In the genomic region with DNA sequence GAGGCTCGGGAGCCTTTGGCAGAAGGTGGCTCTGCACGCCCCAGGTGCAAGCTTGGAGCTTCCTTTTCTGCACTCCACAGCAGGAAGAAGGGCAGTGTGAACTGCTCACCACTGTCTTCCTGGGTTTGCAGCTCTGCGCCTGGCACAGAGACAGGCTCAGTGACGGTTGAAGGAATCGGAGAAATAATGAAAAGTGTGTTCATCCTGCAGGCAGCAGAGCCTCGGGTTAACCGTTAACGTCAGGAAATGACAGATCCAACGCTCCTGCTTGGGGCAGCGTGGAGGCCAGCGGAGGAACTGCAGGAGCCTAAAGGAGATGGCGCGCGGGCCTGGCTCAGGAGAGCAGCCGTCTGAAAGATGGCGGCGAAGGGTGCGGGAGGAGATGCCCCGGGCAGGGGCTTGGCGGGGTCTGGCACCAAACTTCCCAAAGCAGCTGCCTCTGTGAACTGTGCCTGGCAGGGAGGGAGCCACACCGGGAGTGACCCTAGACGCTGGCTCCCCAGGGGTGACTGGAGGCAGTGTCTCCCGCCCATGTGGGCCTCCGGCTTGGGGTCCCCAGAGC, we compare ENCODE assay signal across 11 cellular contexts. TPM values are rescaled to one million over a fixed set of nuclear protein-coding genes. Genes with fewer than 3 reads are reported as not detected.
DNase-seq lines count a peak whose midpoint lies in the region; ATAC-seq and TF ChIP-seq lines count a peak whose summit lies in the region.
"Had no signal": no experiment of that assay in that cellular context is flagged by ENCODE, and none has a peak within 500 bp of the region (broad histone marks: within the 10 kb centered on the region; RNA-seq: fewer than 3 reads in every experiment).

No MANE protein-coding gene starts in this region.

- POLR2A ChIA-PET in AG04450 (lab: Yijun Ruan, JAX), result no interaction called here

- in situ Hi-C loops in GM13977 (cut with MboI; ENCODE audit: low pct_unique_long_range_greater_than_20kb, low sequenced_read_pairs, unreplicated experiment), result no loop called here

- peaks cover 2% of the 10 kb centered on the region for H3K27me3 ChIP-seq in AG04450 (ENCODE audit: control insufficient read depth, insufficient read depth, low read length)
- H3K27me3 ChIP-seq: ovary had no signal

- ATAC-seq in GM18867 (IDR thresholded peaks at IDR 0.05; ENCODE audit: unreplicated experiment) (no peak), GM19397 (IDR thresholded peaks at IDR 0.05; ENCODE audit: unreplicated experiment) (no peak), GM18861 (IDR thresholded peaks at IDR 0.05; ENCODE audit: unreplicated experiment) (no peak)

- no peak overlapping the region for H3K27ac ChIP-seq in AG04450 (ENCODE audit: low read depth, low read length)
- H3K27ac ChIP-seq: epithelial cell of prostate, ovary had no signal

- H3K9me3 ChIP-seq in AG04450 (ENCODE audit: control insufficient read depth, insufficient read depth, low read length), result no peaks in the 10 kb centered on the region; the same call in 1 of the 2 replicates
- H3K9me3 ChIP-seq: ovary had no signal

- no peak overlapping the region for H3K4me3 ChIP-seq in AG04450 (ENCODE audit: low read depth, low read length)
- H3K4me3 ChIP-seq: ovary had no signal

- TF ChIP-seq CTCF in AG04450 (IDR thresholded peaks at IDR 0.05; ENCODE audit: low read depth, low read length) (peak; percentile 18; the same call in 1 of the 2 replicates), GM12873 (IDR thresholded peaks at IDR 0.05; ENCODE audit: insufficient read depth, low read depth, low read length, missing control alignments) (peak; percentile 32), GM13977 (IDR thresholded peaks at IDR 0.05; ENCODE audit: extremely low read depth, insufficient read depth, missing control alignments) (no peak)

- DNase-seq in AG04450 (ENCODE audit: low read depth, low spot score) (no peak), kidney tubule cell (ENCODE audit: low spot score) (peak; percentile 85), GM13977 (ENCODE audit: low spot score) (no peak)
- peak; percentile 15 for DNase-seq in activated naive CD4-positive, alpha-beta T cell treated with anti-CD3 and anti-CD28 coated beads, Interleukin-2, amount 50 U/mL, for 16 hours
- DNase-seq: NCI-H510A treated with DMSO at 0.1 percent for 48 hours had no signal

- CTCF ChIA-PET in AG04450 (lab: Charles Lee), result no interaction called here

RNA-seq across cellular contexts. Expression of gene SAMD11, which starts 10.9 kb away (rescaled TPM):
- polyA plus RNA-seq in AG04450 (2011; rRNA removed), result 1.6 and 2.1 TPM in 2 replicates
- polyA minus RNA-seq in AG04450 (2011; rRNA and poly(A)+ RNA removed), result 1.3 and 1.5 TPM in 2 replicates

RNA-seq across cellular contexts. Expression of gene NOC2L, which starts 46.2 kb away (rescaled TPM):
- polyA plus RNA-seq in AG04450 (2011; rRNA removed), result 36.1 and 41.7 TPM in 2 replicates
- 42.0 and 54.6 TPM in 2 replicates for polyA minus RNA-seq in AG04450 (2011; rRNA and poly(A)+ RNA removed)

RNA-seq across cellular contexts. Expression of gene KLHL17, which starts 47.6 kb away (rescaled TPM):
- polyA plus RNA-seq in AG04450 (2011; rRNA removed), result 5.5 and 9.7 TPM in 2 replicates
- polyA minus RNA-seq in AG04450 (2011; rRNA and poly(A)+ RNA removed), result 1.7 and 3.5 TPM in 2 replicates

RNA-seq across cellular contexts. Expression of gene PLEKHN1, which starts 53.5 kb away (rescaled TPM):
- polyA plus RNA-seq in AG04450 (2011; rRNA removed), result 0.06 and 0.15 TPM in 2 replicates
- 0.09 and 0.14 TPM in 2 replicates for polyA minus RNA-seq in AG04450 (2011; rRNA and poly(A)+ RNA removed)

Comparison
In these comparisons a context has a peak if more than half of its experiments do, and no peak if none do; other contexts are left out.
1. DNase-seq: peak in activated naive CD4-positive, alpha-beta T cell treated with anti-CD3 and anti-CD28 coated beads, Interleukin-2, amount 50 U/mL, for 16 hours (single experiment) and kidney tubule cell (single experiment); none in AG04450 (single experiment) and GM13977 (single experiment).